In genomic region chr15:80977627-80978036, GRCh38 we compare ENCODE assay signal across 8 cellular contexts. TPM values are rescaled to one million over a fixed set of nuclear protein-coding genes. Genes with fewer than 3 reads are reported as not detected.
DNase-seq lines count a peak whose midpoint lies in the region; ATAC-seq and TF ChIP-seq lines count a peak whose summit lies in the region.

No MANE protein-coding gene starts in this region.

- H3K27me3 ChIP-seq in psoas muscle (ENCODE audit: insufficient read depth in 3 of 3, low read length in 2 of 3): no peaks in the 10 kb centered on the region

- peaks cover 28% of the 10 kb centered on the region for H3K36me3 Mint-ChIP-seq in activated naive CD4-positive, alpha-beta T cell treated with anti-CD3 and anti-CD28 coated beads for 36 hours (ENCODE audit: low read depth)

- H3K9me3 ChIP-seq in psoas muscle: no peaks in the 10 kb centered on the region

- DNase-seq in activated gamma-delta T cell treated with Interleukin-2 at 50 U/mL for 16 hours (peak; percentile 13), activated gamma-delta T cell (lab: John Stamatoyannopoulos, UW) (no peak), NCI-H774 (lab: John Stamatoyannopoulos, UW) (peak; percentile 66), foreskin melanocyte (peak; percentile 40), psoas muscle (peak; percentile 69 to 74), middle frontal gyrus (ENCODE audit: extremely low spot score, low spot score) (no peak)
- peak; percentile 69 for DNase-seq in activated naive CD4-positive, alpha-beta T cell treated with anti-CD3 and anti-CD28 coated beads for 36 hours
- no peak for DNase-seq in activated CD4-positive, CD25-positive, alpha-beta regulatory T cell (lab: John Stamatoyannopoulos, UW)

- TF ChIP-seq CTCF in psoas muscle (IDR thresholded peaks at IDR 0.05): peak; percentile 55

- peaks cover 2 to 47% of the 10 kb centered on the region in 2 donors for H3K36me3 ChIP-seq in psoas muscle (ENCODE audit: insufficient read depth in 1 of 2, low read depth in 1 of 2)

- no peaks in the 10 kb centered on the region for H3K4me1 ChIP-seq in psoas muscle

- CTCF ChIA-PET in activated naive CD4-positive, alpha-beta T cell treated with anti-CD3 and anti-CD28 coated beads for 36 hours (lab: Charles Lee): interaction anchor here (0.5 to 2.4 kb wide), 10 partner anchors 9 to 680 kb away, joined by 3 to 19 read pairs (median 4); no protein-coding TSS in a partner anchor

- peak overlapping the region; percentile 57 for H3K27ac Mint-ChIP-seq in activated naive CD4-positive, alpha-beta T cell treated with anti-CD3 and anti-CD28 coated beads for 36 hours

- peaks cover 54% of the 10 kb centered on the region for H3K4me1 Mint-ChIP-seq in activated naive CD4-positive, alpha-beta T cell treated with anti-CD3 and anti-CD28 coated beads for 36 hours (ENCODE audit: low read depth)

- WGBS in psoas muscle, 3 donors: 43 to 49% (median 49%) methylated on average over 7 of the region's 7 CpGs

- intact Hi-C loops in activated naive CD4-positive, alpha-beta T cell treated with anti-CD3 and anti-CD28 coated beads for 36 hours (cut with micrococcal nuclease): loop anchor here (1.0 to 2.0 kb wide), 3 partner anchors 13 to 289 kb away; no protein-coding TSS in a partner anchor
- intact Hi-C loops in psoas muscle (cut with DNase I): loop anchor here (5.0 to 10.0 kb wide), 2 partner anchors 290 to 413 kb away; no protein-coding TSS in a partner anchor

- H3K4me3 ChIP-seq in psoas muscle: no peak overlapping the region

- H3K27ac ChIP-seq in psoas muscle: no peak overlapping the region

- peak; percentile 42 to 74 (median 67) for ATAC-seq in psoas muscle

- no peaks in the 10 kb centered on the region for H3K9me3 Mint-ChIP-seq in activated naive CD4-positive, alpha-beta T cell treated with anti-CD3 and anti-CD28 coated beads for 36 hours

- H3K27me3 Mint-ChIP-seq in activated naive CD4-positive, alpha-beta T cell treated with anti-CD3 and anti-CD28 coated beads for 36 hours (ENCODE audit: low read depth): no peaks in the 10 kb centered on the region

- no peak overlapping the region for H3K4me3 Mint-ChIP-seq in activated naive CD4-positive, alpha-beta T cell treated with anti-CD3 and anti-CD28 coated beads for 36 hours

RNA-seq across cellular contexts. Expression of gene MESD, which starts 12.0 kb away (rescaled TPM):
- total RNA-seq in activated naive CD4-positive, alpha-beta T cell treated with anti-CD3 and anti-CD28 coated beads for 36 hours: 10 to 100 TPM; 12.5 to 15.1 TPM
- 1 to 10 TPM; 5.3 to 9.4 (median 6.5) TPM for total RNA-seq in psoas muscle
- 1 to 10 TPM; 4.6 to 8.6 (median 7.1) TPM for polyA plus RNA-seq in psoas muscle

RNA-seq across cellular contexts. Expression of gene TLNRD1, which starts 23.1 kb away (rescaled TPM):
- 10 to 100 TPM; 15.9 to 16.6 TPM for total RNA-seq in activated naive CD4-positive, alpha-beta T cell treated with anti-CD3 and anti-CD28 coated beads for 36 hours
- 1 to 10 TPM; 2.4 to 4.4 (median 2.7) TPM for total RNA-seq in psoas muscle
- polyA plus RNA-seq in psoas muscle: 1 to 10 TPM in 1 of 3 donors, under 1 TPM in 2; 0.65 to 5.1 (median 0.82) TPM

Comparison
In these comparisons a context has a peak if more than half of its experiments do, and no peak if none do; other contexts are left out.
1. DNase-seq: peak in activated gamma-delta T cell treated with Interleukin-2 at 50 U/mL for 16 hours (single experiment), NCI-H774 (single experiment), activated naive CD4-positive, alpha-beta T cell treated with anti-CD3 and anti-CD28 coated beads for 36 hours (single experiment), foreskin melanocyte (single experiment) and psoas muscle (2 of 2); none in activated gamma-delta T cell (single experiment), middle frontal gyrus (single experiment) and activated CD4-positive, CD25-positive, alpha-beta regulatory T cell (0 of 4).